In the genomic region with DNA sequence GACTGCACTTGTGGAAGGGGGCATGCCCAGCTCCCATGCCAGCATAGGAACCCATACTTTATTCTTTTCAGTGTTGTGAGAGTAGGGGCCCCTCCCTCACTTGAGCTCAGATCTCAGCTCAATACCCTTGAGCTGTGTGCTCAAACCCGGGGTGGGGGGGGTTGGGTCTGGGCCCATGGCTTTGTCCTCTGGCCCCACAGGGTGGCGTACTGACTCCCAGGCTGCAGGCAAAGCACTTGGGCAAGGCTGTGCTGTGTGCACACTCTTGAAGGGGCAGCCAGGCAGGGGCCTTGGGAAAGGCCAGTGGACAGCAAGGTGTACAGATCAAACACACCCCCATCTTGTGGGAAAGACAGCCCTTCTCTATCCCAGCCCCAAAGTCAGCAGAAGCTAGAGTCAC, we compare ENCODE assay signal across 27 cellular contexts.
"Had no signal": no experiment of that assay in that cellular context is flagged by ENCODE, and none has a peak within 500 bp of the region (broad histone marks: within the 10 kb centered on the region; RNA-seq: fewer than 3 reads in every experiment).

No MANE protein-coding gene starts in this region.

- H3K4me1 ChIP-seq: ascending aorta, body of pancreas, SJSA1 had no signal

- ATAC-seq: activated naive CD4-positive, alpha-beta T cell treated with anti-CD3 and anti-CD28 coated beads, Interleukin-2, amount 50 U/mL, for 72 hours; activated naive CD8-positive, alpha-beta T cell treated with anti-CD3 and anti-CD28 coated beads, Interleukin-2, amount 50 U/mL, for 24 hours; activated T-cell treated with anti-CD3 and anti-CD28 coated beads, Interleukin-2, amount 50 U/mL, for 4 hours; body of pancreas; Panc1 had no signal

- H3K4me3 ChIP-seq: ascending aorta, body of pancreas, MG63, SJSA1 had no signal

- H3K27me3 ChIP-seq: ascending aorta, body of pancreas, MG63, SJSA1 had no signal

- H3K27ac ChIP-seq: ascending aorta, body of pancreas, SJSA1 had no signal

- H3K36me3 ChIP-seq: ascending aorta, MG63, SJSA1 had no signal

- DNase-seq: activated B cell treated with CpG ODN at 0.5 μM for 24 hours; activated CD4-positive, alpha-beta memory T cell treated with anti-CD3 and anti-CD28 coated beads for 36 hours; activated CD4-positive, alpha-beta T cell treated with anti-CD3 and anti-CD28 coated beads, Interleukin-2, amount 10 ng/mL, durations not matched to agents 7 days and 5 days; activated CD8-positive, alpha-beta memory T cell treated with anti-CD3 and anti-CD28 coated beads for 24 hours; activated effector memory CD4-positive, alpha-beta T cell treated with anti-CD3 and anti-CD28 coated beads, Interleukin-2, amount 50 U/mL, for 16 hours; activated naive CD4-positive, alpha-beta T cell treated with Interleukin-2 at 50 U/mL for 16 hours; activated naive CD8-positive, alpha-beta T cell treated with anti-CD3 and anti-CD28 coated beads, Interleukin-2, amount 50 U/mL, for 24 hours; activated T-cell treated with anti-CD3 and anti-CD28 coated beads, Interleukin-2, amount 50 U/mL, for 4 hours; amniotic stem cell; body of pancreas; central memory CD4-positive, alpha-beta T cell; MG63; MV-4-11; NCI-H1092 treated with DMSO at 0.1 percent for 48 hours; NCI-H1417 treated with DMSO at 0.1 percent for 48 hours; NCI-H1694 treated with DMSO at 0.1 percent for 48 hours; NCI-H2081; NCI-H510A treated with DMSO at 0.1 percent for 48 hours; NCI-H69; NK-92 treated with Interleukin-12 subunit alpha and Interleukin-12 subunit beta, amount 100 ng/mL, for 24 hours; OCI-M1; RPMI8226; SHP77 had no signal

- H3K9me3 ChIP-seq: body of pancreas, MG63, SJSA1 had no signal
